ENCODE assay signal across 16 cellular contexts in the genomic region with DNA sequence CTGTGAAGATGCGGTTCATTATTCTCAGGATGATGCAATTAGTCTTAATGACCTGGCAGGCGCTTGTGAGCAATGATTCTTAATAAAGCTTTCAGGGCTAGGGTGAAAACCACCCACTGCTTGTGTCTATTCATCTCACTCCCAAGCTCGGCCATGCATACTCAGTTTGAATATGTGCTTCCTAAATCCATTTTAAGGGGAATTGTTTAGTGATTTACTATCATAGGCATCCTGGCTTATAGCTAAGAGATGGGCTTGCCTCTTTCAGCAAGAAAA.
DNase-seq lines count a peak whose midpoint lies in the region; ATAC-seq and TF ChIP-seq lines count a peak whose summit lies in the region.
"Had no signal": no experiment of that assay in that cellular context is flagged by ENCODE, and none has a peak within 500 bp of the region (broad histone marks: within the 10 kb centered on the region; RNA-seq: fewer than 3 reads in every experiment).

No MANE protein-coding gene starts in this region.

- H3K9me3 ChIP-seq in OCI-LY7 (ENCODE audit: low read length): no peaks in the 10 kb centered on the region
- no peaks in the 10 kb centered on the region for H3K9me3 ChIP-seq in CD8-positive, alpha-beta T cell (ENCODE audit: low read length)
- H3K9me3 ChIP-seq: body of pancreas had no signal

- H2AFZ ChIP-seq in OCI-LY7 (ENCODE audit: low read length): peak overlapping the region; percentile 35; the same call in 1 of the 2 replicates

- H3K27ac Mint-ChIP-seq in CD8-positive, alpha-beta T cell: no peak overlapping the region
- H3K27ac Mint-ChIP-seq: stimulated activated naive CD8-positive, alpha-beta T cell treated with anti-CD3 and anti-CD28 coated beads, Interleukin-15, amount 100 ng/mL, for 72 hours had no signal

- H3K4me1 Mint-ChIP-seq in CD8-positive, alpha-beta T cell (ENCODE audit: low read depth): peaks cover 15% of the 10 kb centered on the region
- H3K4me1 Mint-ChIP-seq in activated T-cell treated with anti-CD3 and anti-CD28 coated beads, Interleukin-2, amount 50 U/mL, for 4 hours (ENCODE audit: low read depth): peaks cover 8% of the 10 kb centered on the region

- H3K27me3 Mint-ChIP-seq in CD8-positive, alpha-beta T cell (ENCODE audit: low read depth): peaks cover 7% of the 10 kb centered on the region
- no peaks in the 10 kb centered on the region for H3K27me3 Mint-ChIP-seq in activated T-cell treated with anti-CD3 and anti-CD28 coated beads, Interleukin-2, amount 50 U/mL, for 4 hours (ENCODE audit: low read depth)

- intact Hi-C loops in OCI-LY7 (cut with micrococcal nuclease; ENCODE audit: unreplicated experiment): loop anchor here (5.0 to 10.0 kb wide), 3 partner anchors 44 to 753 kb away; no protein-coding TSS in a partner anchor
- intact Hi-C loops in CD8-positive, alpha-beta T cell (cut with DNase I, micrococcal nuclease): no loop called here

- no TSS peak for BruUV-seq in OCI-LY7 (replicated peaks; lab: Mats Ljungman, UMichigan)

- H3K36me3 Mint-ChIP-seq in CD8-positive, alpha-beta T cell: no peaks in the 10 kb centered on the region
- H3K36me3 Mint-ChIP-seq in activated T-cell treated with anti-CD3 and anti-CD28 coated beads, Interleukin-2, amount 50 U/mL, for 4 hours (ENCODE audit: insufficient read depth): no peaks in the 10 kb centered on the region

- H3K4me3 Mint-ChIP-seq in CD8-positive, alpha-beta T cell: no peak overlapping the region
- no peak overlapping the region for H3K4me3 Mint-ChIP-seq in activated T-cell treated with anti-CD3 and anti-CD28 coated beads, Interleukin-2, amount 50 U/mL, for 4 hours
- H3K4me3 Mint-ChIP-seq: stimulated activated naive CD8-positive, alpha-beta T cell treated with anti-CD3 and anti-CD28 coated beads, Interleukin-15, amount 100 ng/mL, for 72 hours had no signal

- no peaks in the 10 kb centered on the region for H3K36me3 ChIP-seq in OCI-LY7 (ENCODE audit: insufficient read depth, low read length)
- no peaks in the 10 kb centered on the region for H3K36me3 ChIP-seq in CD8-positive, alpha-beta T cell (ENCODE audit: insufficient read depth, low read length)

- H3K4me2 ChIP-seq in OCI-LY7 (ENCODE audit: low read length): peak overlapping the region; percentile 30; the same call in 1 of the 2 replicates

- H3K27me3 ChIP-seq in CD8-positive, alpha-beta T cell (ENCODE audit: insufficient read depth, low read length): no peaks in the 10 kb centered on the region
- H3K27me3 ChIP-seq: body of pancreas had no signal

- CTCF ChIA-PET in OCI-LY7 (lab: Charles Lee; ENCODE audit: unreplicated experiment): interaction anchor here (0.6 kb wide), 1 partner anchor 329 kb away, joined by 3 read pairs; no protein-coding TSS in a partner anchor
- CTCF ChIA-PET in CD8-positive, alpha-beta T cell (lab: Charles Lee): no interaction called here

- H3K27ac ChIP-seq in OCI-LY7 (ENCODE audit: low read depth, low read length, poor library complexity, severe bottlenecking): peak overlapping the region; percentile 62
- H3K27ac ChIP-seq in CD8-positive, alpha-beta T cell (ENCODE audit: low read depth, low read length): no peak overlapping the region
- H3K27ac ChIP-seq: body of pancreas, SK-N-MC had no signal

- H3K4me1 ChIP-seq in OCI-LY7 (ENCODE audit: insufficient read depth, low read length, poor library complexity, severe bottlenecking): peaks cover 34% of the 10 kb centered on the region
- H3K4me1 ChIP-seq in CD8-positive, alpha-beta T cell (ENCODE audit: insufficient read depth, low read length): peaks cover 14% of the 10 kb centered on the region
- H3K4me1 ChIP-seq: body of pancreas had no signal

- no peaks in the 10 kb centered on the region for H3K9me3 Mint-ChIP-seq in CD8-positive, alpha-beta T cell
- no peaks in the 10 kb centered on the region for H3K9me3 Mint-ChIP-seq in activated T-cell treated with anti-CD3 and anti-CD28 coated beads, Interleukin-2, amount 50 U/mL, for 4 hours

- ATAC-seq in GM18511 (IDR thresholded peaks at IDR 0.05; ENCODE audit: unreplicated experiment): peak; percentile 38
- ATAC-seq in GM21381 (IDR thresholded peaks at IDR 0.05; ENCODE audit: unreplicated experiment): peak; percentile 31
- peak; percentile 40 for ATAC-seq in HG02938 (IDR thresholded peaks at IDR 0.05; ENCODE audit: unreplicated experiment)
- no peak for ATAC-seq in CD8-positive, alpha-beta T cell
- no peak for ATAC-seq in activated T-cell treated with anti-CD3 and anti-CD28 coated beads, Interleukin-2, amount 50 U/mL, for 4 hours
- ATAC-seq: body of pancreas; sciatic nerve; stimulated activated naive CD8-positive, alpha-beta T cell treated with anti-CD3 and anti-CD28 coated beads, Interleukin-15, amount 100 ng/mL, for 72 hours had no signal

- DNase-seq in OCI-LY7 (ENCODE audit: low spot score): peak; percentile 5
- DNase-seq in COR-L47 (lab: John Stamatoyannopoulos, UW): no peak
- no peak for DNase-seq in CD8-positive, alpha-beta T cell
- DNase-seq in DMS79 treated with DMSO at 0.1 percent for 48 hours (lab: John Stamatoyannopoulos, UW): no peak
- no peak for DNase-seq in activated T-cell treated with anti-CD3 and anti-CD28 coated beads, Interleukin-2, amount 50 U/mL, for 4 hours
- DNase-seq: activated naive CD4-positive, alpha-beta T cell; body of pancreas; DMS53; HCEC 1CT; NCI-H2029 treated with DMSO at 0.1 percent for 48 hours; stimulated activated naive CD8-positive, alpha-beta T cell treated with anti-CD3 and anti-CD28 coated beads, Interleukin-15, amount 100 ng/mL, for 72 hours had no signal

- POLR2A ChIA-PET in OCI-LY7 (lab: Charles Lee): interaction anchor here (1.4 kb wide), 1 partner anchor 13 kb away, joined by 5 read pairs; no protein-coding TSS in a partner anchor
- POLR2A ChIA-PET in CD8-positive, alpha-beta T cell (lab: Charles Lee): no interaction called here

- no peaks in the 10 kb centered on the region for H3K9me2 ChIP-seq in OCI-LY7 (ENCODE audit: insufficient read depth, low read length)

- H4K20me1 ChIP-seq in OCI-LY7 (ENCODE audit: insufficient read depth, low read length): no peaks in the 10 kb centered on the region

- H3K79me2 ChIP-seq in OCI-LY7 (ENCODE audit: insufficient read depth, low read depth, low read length): no peaks in the 10 kb centered on the region

- no peak for TF ChIP-seq CTCF in OCI-LY7 (conservative IDR thresholded peaks at IDR 0.05; ENCODE audit: low read length)
- TF ChIP-seq CTCF in CD8-positive, alpha-beta T cell (IDR thresholded peaks at IDR 0.05): no peak

- H3K4me3 ChIP-seq in OCI-LY7 (ENCODE audit: low read depth, low read length, poor library complexity, severe bottlenecking): no peak overlapping the region
- no peak overlapping the region for H3K4me3 ChIP-seq in CD8-positive, alpha-beta T cell (ENCODE audit: low read depth, low read length)
- H3K4me3 ChIP-seq: body of pancreas, SK-N-MC had no signal

Comparison
In these comparisons a context has a peak if more than half of its experiments do, and no peak if none do; other contexts are left out.
1. ATAC-seq: peak in GM18511 (single experiment), GM21381 (single experiment) and HG02938 (single experiment); none in CD8-positive, alpha-beta T cell (single experiment) and activated T-cell treated with anti-CD3 and anti-CD28 coated beads, Interleukin-2, amount 50 U/mL, for 4 hours (0 of 2).